In genomic region chr10:51400354-51401096, GRCh38 we compare ENCODE assay signal across 39 cellular contexts.
"Had no signal": no experiment of that assay in that cellular context is flagged by ENCODE, and none has a peak within 500 bp of the region (broad histone marks: within the 10 kb centered on the region; RNA-seq: fewer than 3 reads in every experiment).

No MANE protein-coding gene starts in this region.

- H3K9me3 Mint-ChIP-seq: activated naive CD4-positive, alpha-beta T cell treated with anti-CD3 and anti-CD28 coated beads for 36 hours; activated naive CD4-positive, alpha-beta T cell treated with anti-CD3 and anti-CD28 coated beads, Interleukin-2, amount 10 ng/mL, durations not matched to agents 7 days and 5 days; activated naive CD4-positive, alpha-beta T cell treated with anti-CD3 and anti-CD28 coated beads, Interleukin-2, amount 50 U/mL, for 24 hours; activated naive CD4-positive, alpha-beta T cell treated with anti-CD3 and anti-CD28 coated beads, Interleukin-2, amount 50 U/mL, for 72 hours; activated naive CD8-positive, alpha-beta T cell treated with anti-CD3 and anti-CD28 coated beads for 36 hours; activated naive CD8-positive, alpha-beta T cell treated with anti-CD3 and anti-CD28 coated beads, Interleukin-2, amount 10 ng/mL, durations not matched to agents 7 days and 5 days; activated naive CD8-positive, alpha-beta T cell treated with anti-CD3 and anti-CD28 coated beads, Interleukin-2, amount 50 U/mL, for 24 hours; activated T-cell treated with anti-CD3 and anti-CD28 coated beads, Interleukin-2, amount 50 U/mL, for 24 hours; activated T-cell treated with anti-CD3 and anti-CD28 coated beads, Interleukin-2, amount 50 U/mL, for 4 hours; activated T-cell treated with anti-CD3 and anti-CD28 coated beads, Interleukin-2, amount 50 U/mL, for 72 hours; activated T-helper 1 cell treated with anti-CD3 and anti-CD28 coated beads, Interleukin-12 subunit alpha, Interleukin-12 subunit beta, Interleukin-2, Interleukin-4 antibody, amounts not matched to agents 30 ng/mL and 10 ng/mL and 1 ng/mL, durations not matched to agents 14 hours and 24 hours and 36 hours; activated T-helper 17 cell treated with anti-CD3 and anti-CD28 coated beads, Interleukin-2, amount 50 U/mL, for 72 hours; activated T-helper 2 cell treated with anti-CD3 and anti-CD28 coated beads, Interferon-gamma antibody, Interleukin-2, Interleukin-4, amounts not matched to agents 10 μg/mL and 5 μg/mL and 100 μg/mL, durations not matched to agents 14 hours and 24 hours and 36 hours; brain; central memory CD8-positive, alpha-beta T cell had no signal

- DNase-seq: activated effector memory CD4-positive, alpha-beta T cell treated with anti-CD3 and anti-CD28 coated beads, Interleukin-2, amount 50 U/mL, for 16 hours; activated effector memory CD4-positive, alpha-beta T cell treated with Interleukin-2 at 50 U/mL for 16 hours; activated gamma-delta T cell; activated gamma-delta T cell treated with Interleukin-2 at 50 U/mL for 16 hours; activated naive CD4-positive, alpha-beta T cell; activated naive CD4-positive, alpha-beta T cell treated with anti-CD3 and anti-CD28 coated beads for 36 hours; activated naive CD4-positive, alpha-beta T cell treated with anti-CD3 and anti-CD28 coated beads, Interleukin-2, amount 10 ng/mL, durations not matched to agents 7 days and 5 days; activated naive CD4-positive, alpha-beta T cell treated with anti-CD3 and anti-CD28 coated beads, Interleukin-2, amount 50 U/mL, for 16 hours; activated naive CD4-positive, alpha-beta T cell treated with Interleukin-2 at 50 U/mL for 16 hours; activated naive CD8-positive, alpha-beta T cell treated with anti-CD3 and anti-CD28 coated beads for 36 hours; activated naive CD8-positive, alpha-beta T cell treated with anti-CD3 and anti-CD28 coated beads, Interleukin-2, amount 10 ng/mL, durations not matched to agents 7 days and 5 days; activated naive CD8-positive, alpha-beta T cell treated with anti-CD3 and anti-CD28 coated beads, Interleukin-2, amount 50 U/mL, for 24 hours; activated T-cell treated with anti-CD3 and anti-CD28 coated beads for 4 hours; activated T-cell treated with anti-CD3 and anti-CD28 coated beads, Interleukin-2, amount 50 U/mL, for 1 hour; activated T-cell treated with anti-CD3 and anti-CD28 coated beads, Interleukin-2, amount 50 U/mL, for 24 hours; activated T-cell treated with anti-CD3 and anti-CD28 coated beads, Interleukin-2, amount 50 U/mL, for 4 hours; activated T-cell treated with anti-CD3 and anti-CD28 coated beads, Interleukin-2, amount 50 U/mL, for 48 hours; activated T-cell treated with anti-CD3 and anti-CD28 coated beads, Interleukin-2, amount 50 U/mL, for 72 hours; adrenal gland; amniotic stem cell; amygdala; anterior cingulate cortex; aorta; body of pancreas; brain microvascular endothelial cell; caudate nucleus; central memory CD4-positive, alpha-beta T cell; cerebellar nuclear complex had no signal

- H3K27ac ChIP-seq: adrenal gland, body of pancreas, brain microvascular endothelial cell, breast epithelium, cardiac muscle cell had no signal

- H3K4me1 Mint-ChIP-seq: activated naive CD4-positive, alpha-beta T cell treated with anti-CD3 and anti-CD28 coated beads, Interleukin-2, amount 10 ng/mL, durations not matched to agents 7 days and 5 days; activated naive CD4-positive, alpha-beta T cell treated with anti-CD3 and anti-CD28 coated beads, Interleukin-2, amount 50 U/mL, for 24 hours; activated naive CD8-positive, alpha-beta T cell treated with anti-CD3 and anti-CD28 coated beads for 36 hours; activated naive CD8-positive, alpha-beta T cell treated with anti-CD3 and anti-CD28 coated beads, Interleukin-2, amount 10 ng/mL, durations not matched to agents 7 days and 5 days; activated naive CD8-positive, alpha-beta T cell treated with anti-CD3 and anti-CD28 coated beads, Interleukin-2, amount 50 U/mL, for 24 hours; activated T-helper 17 cell treated with anti-CD3 and anti-CD28 coated beads, Interleukin-2, amount 50 U/mL, for 72 hours; central memory CD8-positive, alpha-beta T cell had no signal

- H3K4me3 Mint-ChIP-seq: activated naive CD4-positive, alpha-beta T cell treated with anti-CD3 and anti-CD28 coated beads for 36 hours; activated naive CD4-positive, alpha-beta T cell treated with anti-CD3 and anti-CD28 coated beads, Interleukin-2, amount 10 ng/mL, durations not matched to agents 7 days and 5 days; activated naive CD4-positive, alpha-beta T cell treated with anti-CD3 and anti-CD28 coated beads, Interleukin-2, amount 50 U/mL, for 24 hours; activated naive CD8-positive, alpha-beta T cell; activated naive CD8-positive, alpha-beta T cell treated with anti-CD3 and anti-CD28 coated beads for 36 hours; activated naive CD8-positive, alpha-beta T cell treated with anti-CD3 and anti-CD28 coated beads, Interleukin-2, amount 10 ng/mL, durations not matched to agents 7 days and 5 days; activated naive CD8-positive, alpha-beta T cell treated with anti-CD3 and anti-CD28 coated beads, Interleukin-2, amount 50 U/mL, for 24 hours; activated T-cell treated with anti-CD3 and anti-CD28 coated beads, Interleukin-2, amount 50 U/mL, for 24 hours; activated T-cell treated with anti-CD3 and anti-CD28 coated beads, Interleukin-2, amount 50 U/mL, for 4 hours; activated T-cell treated with anti-CD3 and anti-CD28 coated beads, Interleukin-2, amount 50 U/mL, for 72 hours; activated T-helper 1 cell treated with anti-CD3 and anti-CD28 coated beads, Interleukin-12 subunit alpha, Interleukin-12 subunit beta, Interleukin-2, Interleukin-4 antibody, amounts not matched to agents 30 ng/mL and 10 ng/mL and 1 ng/mL, durations not matched to agents 14 hours and 24 hours and 36 hours; activated T-helper 17 cell treated with anti-CD3 and anti-CD28 coated beads, Interleukin-2, amount 50 U/mL, for 72 hours; brain; central memory CD8-positive, alpha-beta T cell had no signal

- H3K27ac Mint-ChIP-seq: activated naive CD4-positive, alpha-beta T cell treated with anti-CD3 and anti-CD28 coated beads for 36 hours; activated naive CD4-positive, alpha-beta T cell treated with anti-CD3 and anti-CD28 coated beads, Interleukin-2, amount 10 ng/mL, durations not matched to agents 7 days and 5 days; activated naive CD4-positive, alpha-beta T cell treated with anti-CD3 and anti-CD28 coated beads, Interleukin-2, amount 50 U/mL, for 24 hours; activated naive CD4-positive, alpha-beta T cell treated with anti-CD3 and anti-CD28 coated beads, Interleukin-2, amount 50 U/mL, for 72 hours; activated naive CD8-positive, alpha-beta T cell; activated naive CD8-positive, alpha-beta T cell treated with anti-CD3 and anti-CD28 coated beads for 36 hours; activated naive CD8-positive, alpha-beta T cell treated with anti-CD3 and anti-CD28 coated beads, Interleukin-2, amount 10 ng/mL, durations not matched to agents 7 days and 5 days; activated naive CD8-positive, alpha-beta T cell treated with anti-CD3 and anti-CD28 coated beads, Interleukin-2, amount 50 U/mL, for 24 hours; activated T-cell treated with anti-CD3 and anti-CD28 coated beads, Interleukin-2, amount 50 U/mL, for 24 hours; activated T-cell treated with anti-CD3 and anti-CD28 coated beads, Interleukin-2, amount 50 U/mL, for 72 hours; activated T-helper 1 cell treated with anti-CD3 and anti-CD28 coated beads, Interleukin-12 subunit alpha, Interleukin-12 subunit beta, Interleukin-2, Interleukin-4 antibody, amounts not matched to agents 30 ng/mL and 10 ng/mL and 1 ng/mL, durations not matched to agents 14 hours and 24 hours and 36 hours; activated T-helper 17 cell treated with anti-CD3 and anti-CD28 coated beads, Interleukin-2, amount 50 U/mL, for 72 hours; activated T-helper 2 cell treated with anti-CD3 and anti-CD28 coated beads, Interferon-gamma antibody, Interleukin-2, Interleukin-4, amounts not matched to agents 10 μg/mL and 5 μg/mL and 100 μg/mL, durations not matched to agents 14 hours and 24 hours and 36 hours; brain had no signal

- H3K27me3 ChIP-seq: adrenal gland, ascending aorta, body of pancreas, brain microvascular endothelial cell, breast epithelium, cardiac muscle cell had no signal

- H3K36me3 Mint-ChIP-seq: activated naive CD4-positive, alpha-beta T cell treated with anti-CD3 and anti-CD28 coated beads, Interleukin-2, amount 10 ng/mL, durations not matched to agents 7 days and 5 days; activated naive CD4-positive, alpha-beta T cell treated with anti-CD3 and anti-CD28 coated beads, Interleukin-2, amount 50 U/mL, for 24 hours; activated naive CD4-positive, alpha-beta T cell treated with anti-CD3 and anti-CD28 coated beads, Interleukin-2, amount 50 U/mL, for 72 hours; activated naive CD8-positive, alpha-beta T cell; activated naive CD8-positive, alpha-beta T cell treated with anti-CD3 and anti-CD28 coated beads for 36 hours; activated naive CD8-positive, alpha-beta T cell treated with anti-CD3 and anti-CD28 coated beads, Interleukin-2, amount 10 ng/mL, durations not matched to agents 7 days and 5 days; brain had no signal

- H3K4me3 ChIP-seq: adrenal gland, ascending aorta, body of pancreas, breast epithelium, cardiac muscle cell had no signal

- H3K27me3 Mint-ChIP-seq: activated naive CD4-positive, alpha-beta T cell treated with anti-CD3 and anti-CD28 coated beads, Interleukin-2, amount 10 ng/mL, durations not matched to agents 7 days and 5 days; activated naive CD4-positive, alpha-beta T cell treated with anti-CD3 and anti-CD28 coated beads, Interleukin-2, amount 50 U/mL, for 24 hours; activated naive CD8-positive, alpha-beta T cell treated with anti-CD3 and anti-CD28 coated beads for 36 hours; activated naive CD8-positive, alpha-beta T cell treated with anti-CD3 and anti-CD28 coated beads, Interleukin-2, amount 10 ng/mL, durations not matched to agents 7 days and 5 days; activated naive CD8-positive, alpha-beta T cell treated with anti-CD3 and anti-CD28 coated beads, Interleukin-2, amount 50 U/mL, for 24 hours; activated T-helper 17 cell treated with anti-CD3 and anti-CD28 coated beads, Interleukin-2, amount 50 U/mL, for 72 hours; brain; central memory CD8-positive, alpha-beta T cell had no signal

- ATAC-seq: activated naive CD4-positive, alpha-beta T cell treated with anti-CD3 and anti-CD28 coated beads, Interleukin-2, amount 50 U/mL, for 72 hours; activated naive CD8-positive, alpha-beta T cell treated with anti-CD3 and anti-CD28 coated beads, Interleukin-2, amount 50 U/mL, for 24 hours; activated T-cell treated with anti-CD3 and anti-CD28 coated beads, Interleukin-2, amount 50 U/mL, for 4 hours; activated T-cell treated with anti-CD3 and anti-CD28 coated beads, Interleukin-2, amount 50 U/mL, for 72 hours; activated T-helper 17 cell treated with anti-CD3 and anti-CD28 coated beads, Interleukin-2, amount 50 U/mL, for 72 hours; body of pancreas had no signal

- H3K36me3 ChIP-seq: adrenal gland, ascending aorta, brain microvascular endothelial cell, breast epithelium, cardiac muscle cell had no signal

- H3K9me3 ChIP-seq: adrenal gland, ascending aorta, body of pancreas, breast epithelium had no signal
